ENCODE assay signal across 8 cellular contexts in genomic region chr7:14457567-14458453, GRCh38.
DNase-seq lines count a peak whose midpoint lies in the region; ATAC-seq and TF ChIP-seq lines count a peak whose summit lies in the region.

No MANE protein-coding gene starts in this region.

- ATAC-seq in activated CD4-positive, CD25-positive, alpha-beta regulatory T cell treated with anti-CD3 and anti-CD28 coated beads, Interleukin-2, amount 50 U/mL, for 24 hours, result no peak
- peak; percentile 92 for ATAC-seq in HG03159 (IDR thresholded peaks at IDR 0.05; ENCODE audit: unreplicated experiment)
- ATAC-seq in effector memory CD8-positive, alpha-beta T cell (replicated peaks), result peak; percentile 59
- ATAC-seq in lower lobe of right lung, result peak; percentile 87 to 90

- no peaks in the 10 kb centered on the region for H3K9me3 Mint-ChIP-seq in effector memory CD8-positive, alpha-beta T cell

- no peak overlapping the region for H3K4me3 Mint-ChIP-seq in effector memory CD8-positive, alpha-beta T cell

- H3K36me3 ChIP-seq in WERI-Rb-1, result no peaks in the 10 kb centered on the region
- no peaks in the 10 kb centered on the region for H3K36me3 ChIP-seq in lower lobe of right lung

- intact Hi-C loops in lower lobe of right lung (cut with DNase I), result loop anchor here (5.0 kb wide), 1 partner anchor 1176 kb away; no protein-coding TSS in a partner anchor

- H3K27ac Mint-ChIP-seq in effector memory CD8-positive, alpha-beta T cell, result no peak overlapping the region

- no peak overlapping the region for H3K4me3 ChIP-seq in WERI-Rb-1 (ENCODE audit: low read depth, low read length)
- no peak overlapping the region for H3K4me3 ChIP-seq in lower lobe of right lung

- no peaks in the 10 kb centered on the region for H3K4me1 ChIP-seq in lower lobe of right lung

- no peak overlapping the region for H3K27ac ChIP-seq in WERI-Rb-1
- no peak overlapping the region for H3K27ac ChIP-seq in lower lobe of right lung

- peaks cover 0 to 4% of the 10 kb centered on the region in 2 donors for H3K27me3 Mint-ChIP-seq in effector memory CD8-positive, alpha-beta T cell

- no peaks in the 10 kb centered on the region for H3K9me3 ChIP-seq in WERI-Rb-1 (ENCODE audit: severe bottlenecking)
- H3K9me3 ChIP-seq in lower lobe of right lung, result no peaks in the 10 kb centered on the region

- DNase-seq in activated CD4-positive, CD25-positive, alpha-beta regulatory T cell treated with anti-CD3 and anti-CD28 coated beads, Interleukin-2, amount 50 U/mL, for 72 hours, result peak; percentile 36
- DNase-seq in NCI-H226, result peak; percentile 76
- DNase-seq in WERI-Rb-1, result peak; percentile 70
- peak; percentile 48 to 52 (median 51) for DNase-seq in effector memory CD8-positive, alpha-beta T cell
- peak; percentile 57 for DNase-seq in lower lobe of right lung
- peak; percentile 59 for DNase-seq in stimulated activated CD8-positive, alpha-beta memory T cell treated with anti-CD3 and anti-CD28 coated beads, Interleukin-4, amount 100 ng/mL, for 48 hours

- no peaks in the 10 kb centered on the region for H3K27me3 ChIP-seq in WERI-Rb-1 (ENCODE audit: insufficient read depth, low read depth, severe bottlenecking)
- no peaks in the 10 kb centered on the region for H3K27me3 ChIP-seq in lower lobe of right lung (ENCODE audit: low read depth)

- TF ChIP-seq CTCF in WERI-Rb-1 (IDR thresholded peaks at IDR 0.05; ENCODE audit: low read depth, low read length) (peak; percentile 78), lower lobe of right lung (IDR thresholded peaks at IDR 0.05) (peak; percentile 78)

- no peaks in the 10 kb centered on the region for H3K36me3 Mint-ChIP-seq in effector memory CD8-positive, alpha-beta T cell (ENCODE audit: insufficient read depth)

- peaks cover 0 to 3% of the 10 kb centered on the region in 2 donors for H3K4me1 Mint-ChIP-seq in effector memory CD8-positive, alpha-beta T cell (ENCODE audit: low read depth in 2 of 2)

Comparison
In these comparisons a context has a peak if more than half of its experiments do, and no peak if none do; other contexts are left out.
1. ATAC-seq: peak in HG03159 (single experiment), effector memory CD8-positive, alpha-beta T cell (single experiment) and lower lobe of right lung (2 of 2); none in activated CD4-positive, CD25-positive, alpha-beta regulatory T cell treated with anti-CD3 and anti-CD28 coated beads, Interleukin-2, amount 50 U/mL, for 24 hours (0 of 2).
2. Peak in every context shown above with its lines, with median percentiles within 50 percentile points of each other: DNase-seq.